ENCODE assay signal across 13 cellular contexts in genomic region chr7:31051598-31052503, GRCh38. TPM values are rescaled to one million over a fixed set of nuclear protein-coding genes. Genes with fewer than 3 reads are reported as not detected.
DNase-seq lines count a peak whose midpoint lies in the region; ATAC-seq and TF ChIP-seq lines count a peak whose summit lies in the region.
"Had no signal": no experiment of that assay in that cellular context is flagged by ENCODE, and none has a peak within 500 bp of the region (broad histone marks: within the 10 kb centered on the region; RNA-seq: fewer than 3 reads in every experiment).

ADCYAP1R1 (plus strand) TSS chr7:31052308; CDS start chr7:31063265, 10,957 bp downstream.

- no peaks in the 10 kb centered on the region for H3K9me3 Mint-ChIP-seq in activated T-helper 17 cell treated with anti-CD3 and anti-CD28 coated beads, Interleukin-2, amount 50 U/mL, for 72 hours
- H3K9me3 Mint-ChIP-seq: activated T-cell treated with anti-CD3 and anti-CD28 coated beads, Interleukin-2, amount 50 U/mL, for 24 hours had no signal

- H3K36me3 ChIP-seq in HUES6 (ENCODE audit: control insufficient read depth, insufficient read depth, low read length) (no peaks in the 10 kb centered on the region), iPS-18a (ENCODE audit: control insufficient read depth, low read depth, low read length) (no peaks in the 10 kb centered on the region), smooth muscle cell (ENCODE audit: low read depth) (no peaks in the 10 kb centered on the region)

- H3K36me3 Mint-ChIP-seq in activated T-helper 17 cell treated with anti-CD3 and anti-CD28 coated beads, Interleukin-2, amount 50 U/mL, for 72 hours (ENCODE audit: low read depth), result no peaks in the 10 kb centered on the region

- ATAC-seq in activated T-helper 17 cell treated with anti-CD3 and anti-CD28 coated beads, Interleukin-2, amount 50 U/mL, for 72 hours (replicated peaks), result no peak
- no peak for ATAC-seq in HG02973 (IDR thresholded peaks at IDR 0.05; ENCODE audit: unreplicated experiment)
- no peak for ATAC-seq in GM21526 (IDR thresholded peaks at IDR 0.05; ENCODE audit: low FRiP score, unreplicated experiment)
- ATAC-seq: GM12878 had no signal

- no peaks in the 10 kb centered on the region for H4K20me1 ChIP-seq in smooth muscle cell (ENCODE audit: low read depth)

- H3K9ac ChIP-seq in HUES6 (ENCODE audit: low read length) (peak within 1 kb of the TSS; percentile 39), iPS-18a (ENCODE audit: low read length) (peak within 1 kb of the TSS; percentile 25), smooth muscle cell (ENCODE audit: low read depth) (no peak within 1 kb of the TSS)

- H3K27ac ChIP-seq in HUES6 (ENCODE audit: low read depth, low read length) (no peak within 1 kb of the TSS), iPS-18a (ENCODE audit: low read length) (no peak within 1 kb of the TSS), smooth muscle cell (ENCODE audit: low read depth) (no peak within 1 kb of the TSS)

- no peak within 1 kb of the TSS for H2AFZ ChIP-seq in smooth muscle cell (ENCODE audit: low read depth)

- DNase-seq in smooth muscle cell (lab: John Stamatoyannopoulos, UW; ENCODE audit: unreplicated experiment) (no peak), T1000 (lab: John Stamatoyannopoulos, UW) (no peak), activated gamma-delta T cell (lab: John Stamatoyannopoulos, UW) (no peak)
- DNase-seq: activated T-cell treated with anti-CD3 and anti-CD28 coated beads, Interleukin-2, amount 50 U/mL, for 24 hours; NK-92 treated with Interleukin-12 subunit alpha and Interleukin-12 subunit beta, amount 100 ng/mL, for 24 hours; stimulated activated CD4-positive, alpha-beta T cell treated with anti-CD3 and anti-CD28 coated beads, Interleukin-1b, Interleukin-23, amount 100 ng/mL, for 48 hours had no signal

- H3K27ac Mint-ChIP-seq in activated T-helper 17 cell treated with anti-CD3 and anti-CD28 coated beads, Interleukin-2, amount 50 U/mL, for 72 hours, result no peak within 1 kb of the TSS
- H3K27ac Mint-ChIP-seq: activated T-cell treated with anti-CD3 and anti-CD28 coated beads, Interleukin-2, amount 50 U/mL, for 24 hours had no signal

- H3K4me1 Mint-ChIP-seq in activated T-helper 17 cell treated with anti-CD3 and anti-CD28 coated beads, Interleukin-2, amount 50 U/mL, for 72 hours, result no peaks in the 10 kb centered on the region

- H3K4me1 ChIP-seq in HUES6 (ENCODE audit: control insufficient read depth, insufficient read depth, low read length), result peaks cover 14% of the 10 kb centered on the region
- peaks cover 19% of the 10 kb centered on the region for H3K4me1 ChIP-seq in iPS-18a (ENCODE audit: control insufficient read depth, low read depth, low read length)
- H3K4me1 ChIP-seq in smooth muscle cell (ENCODE audit: low read depth), result peaks cover 8% of the 10 kb centered on the region

- H3K4me2 ChIP-seq in smooth muscle cell, result peak within 1 kb of the TSS; percentile 83

- no peaks in the 10 kb centered on the region for H3K79me2 ChIP-seq in smooth muscle cell (ENCODE audit: low read depth)

- H3K27me3 ChIP-seq in HUES6 (ENCODE audit: control insufficient read depth, insufficient read depth, low read length) (peaks cover 56% of the 10 kb centered on the region), iPS-18a (ENCODE audit: control insufficient read depth, insufficient read depth, low read length) (peaks cover 31% of the 10 kb centered on the region), smooth muscle cell (ENCODE audit: low read depth) (peaks cover 77% of the 10 kb centered on the region)

- H3K27me3 Mint-ChIP-seq in activated T-helper 17 cell treated with anti-CD3 and anti-CD28 coated beads, Interleukin-2, amount 50 U/mL, for 72 hours, result peaks cover 36% of the 10 kb centered on the region

- no peak for TF ChIP-seq CTCF in smooth muscle cell (IDR thresholded peaks at IDR 0.05; ENCODE audit: borderline replicate concordance, insufficient read depth, poor library complexity, severe bottlenecking)

- WGBS in smooth muscle cell (ENCODE audit: low lambda C conversion rate), result 10% methylated on average over 31 of the region's 61 CpGs

- no peaks in the 10 kb centered on the region for H3F3A ChIP-seq in smooth muscle cell (ENCODE audit: low read depth)

- H3K4me3 ChIP-seq in HUES6 (ENCODE audit: low read depth, low read length) (peak within 1 kb of the TSS; percentile 78), iPS-18a (ENCODE audit: low read length) (peak within 1 kb of the TSS; percentile 61), smooth muscle cell (peak within 1 kb of the TSS; percentile 38)
- H3K4me3 ChIP-seq: GM12878 had no signal

- H3K9me3 ChIP-seq in HUES6 (ENCODE audit: control insufficient read depth, insufficient read depth, low read depth, low read length) (no peaks in the 10 kb centered on the region), iPS-18a (ENCODE audit: control insufficient read depth, low read depth, low read length) (no peaks in the 10 kb centered on the region), smooth muscle cell (replicated peaks; ENCODE audit: low read depth) (no peaks in the 10 kb centered on the region)

- peak within 1 kb of the TSS; percentile 33 for H3K4me3 Mint-ChIP-seq in activated T-helper 17 cell treated with anti-CD3 and anti-CD28 coated beads, Interleukin-2, amount 50 U/mL, for 72 hours
- H3K4me3 Mint-ChIP-seq: activated T-cell treated with anti-CD3 and anti-CD28 coated beads, Interleukin-2, amount 50 U/mL, for 24 hours had no signal

RNA-seq across cellular contexts. Expression of gene ADCYAP1R1, which starts in this region (rescaled TPM):
- total RNA-seq in activated T-helper 17 cell treated with anti-CD3 and anti-CD28 coated beads, Interleukin-2, amount 50 U/mL, for 72 hours, result not detected
- 0.04 TPM in 1 of 2 replicates, not detected in the other for total RNA-seq in smooth muscle cell
- not detected in 2 replicates for polyA plus RNA-seq in smooth muscle cell
- total RNA-seq: fibroblast of villous mesenchyme, GM12878 had no signal
- polyA plus RNA-seq: GM12878 had no signal
